In genomic region chr5:39022151-39022550, GRCh38 we compare ENCODE assay signal across 17 cellular contexts.
"Had no signal": no experiment of that assay in that cellular context is flagged by ENCODE, and none has a peak within 500 bp of the region (broad histone marks: within the 10 kb centered on the region; RNA-seq: fewer than 3 reads in every experiment).

No MANE protein-coding gene starts in this region.

- H3K4me3 Mint-ChIP-seq: activated CD4-positive, alpha-beta memory T cell treated with anti-CD3 and anti-CD28 coated beads, Interleukin-2, amount 10 ng/mL, durations not matched to agents 7 days and 5 days; activated naive CD8-positive, alpha-beta T cell treated with anti-CD3 and anti-CD28 coated beads, Interleukin-2, amount 10 ng/mL, durations not matched to agents 7 days and 5 days; activated T-cell treated with anti-CD3 and anti-CD28 coated beads, Interleukin-2, amount 50 U/mL, for 4 hours; stimulated activated naive CD8-positive, alpha-beta T cell treated with anti-CD3 and anti-CD28 coated beads, Interleukin-15, amount 100 ng/mL, for 72 hours had no signal

- H3K4me3 ChIP-seq: lower lobe of right lung, SK-N-MC, upper lobe of left lung had no signal

- H3K27ac ChIP-seq: lower lobe of right lung, SK-N-MC, VCaP had no signal

- H3K9me3 ChIP-seq: upper lobe of left lung had no signal

- DNase-seq: activated CD4-positive, alpha-beta memory T cell treated with anti-CD3 and anti-CD28 coated beads, Interleukin-2, amount 10 ng/mL, durations not matched to agents 7 days and 5 days; activated effector memory CD4-positive, alpha-beta T cell treated with Interleukin-2 at 50 U/mL for 16 hours; activated naive CD8-positive, alpha-beta T cell treated with anti-CD3 and anti-CD28 coated beads, Interleukin-2, amount 10 ng/mL, durations not matched to agents 7 days and 5 days; activated T-cell treated with anti-CD3 and anti-CD28 coated beads, Interleukin-2, amount 50 U/mL, for 4 hours; anterior cingulate cortex; cerebellar nuclear complex; effector CD8-positive, alpha-beta T cell; hippocampal formation; kidney glomerular epithelial cell; lower lobe of right lung; midbrain; occipital lobe; stimulated activated CD4-positive, alpha-beta T cell treated with anti-CD3 and anti-CD28 coated beads, Interleukin-1b, Interleukin-23, amount 100 ng/mL, for 48 hours; stimulated activated naive CD8-positive, alpha-beta T cell treated with anti-CD3 and anti-CD28 coated beads, Interleukin-15, amount 100 ng/mL, for 72 hours; upper lobe of left lung had no signal

- H3K27me3 ChIP-seq: upper lobe of left lung had no signal

- H3K27me3 Mint-ChIP-seq: activated CD4-positive, alpha-beta memory T cell treated with anti-CD3 and anti-CD28 coated beads, Interleukin-2, amount 10 ng/mL, durations not matched to agents 7 days and 5 days; activated naive CD8-positive, alpha-beta T cell treated with anti-CD3 and anti-CD28 coated beads, Interleukin-2, amount 10 ng/mL, durations not matched to agents 7 days and 5 days; stimulated activated naive CD8-positive, alpha-beta T cell treated with anti-CD3 and anti-CD28 coated beads, Interleukin-15, amount 100 ng/mL, for 72 hours had no signal

- H3K9me3 Mint-ChIP-seq: activated CD4-positive, alpha-beta memory T cell treated with anti-CD3 and anti-CD28 coated beads, Interleukin-2, amount 10 ng/mL, durations not matched to agents 7 days and 5 days; activated naive CD8-positive, alpha-beta T cell treated with anti-CD3 and anti-CD28 coated beads, Interleukin-2, amount 10 ng/mL, durations not matched to agents 7 days and 5 days; activated T-cell treated with anti-CD3 and anti-CD28 coated beads, Interleukin-2, amount 50 U/mL, for 4 hours; stimulated activated naive CD8-positive, alpha-beta T cell treated with anti-CD3 and anti-CD28 coated beads, Interleukin-15, amount 100 ng/mL, for 72 hours had no signal

- H3K27ac Mint-ChIP-seq: activated CD4-positive, alpha-beta memory T cell treated with anti-CD3 and anti-CD28 coated beads, Interleukin-2, amount 10 ng/mL, durations not matched to agents 7 days and 5 days; activated naive CD8-positive, alpha-beta T cell treated with anti-CD3 and anti-CD28 coated beads, Interleukin-2, amount 10 ng/mL, durations not matched to agents 7 days and 5 days; stimulated activated naive CD8-positive, alpha-beta T cell treated with anti-CD3 and anti-CD28 coated beads, Interleukin-15, amount 100 ng/mL, for 72 hours had no signal

- ATAC-seq: activated T-cell treated with anti-CD3 and anti-CD28 coated beads, Interleukin-2, amount 50 U/mL, for 4 hours; lower lobe of right lung; stimulated activated naive CD8-positive, alpha-beta T cell treated with anti-CD3 and anti-CD28 coated beads, Interleukin-15, amount 100 ng/mL, for 72 hours had no signal
